4 cellular contexts compared by ENCODE assay signal in the genomic region with DNA sequence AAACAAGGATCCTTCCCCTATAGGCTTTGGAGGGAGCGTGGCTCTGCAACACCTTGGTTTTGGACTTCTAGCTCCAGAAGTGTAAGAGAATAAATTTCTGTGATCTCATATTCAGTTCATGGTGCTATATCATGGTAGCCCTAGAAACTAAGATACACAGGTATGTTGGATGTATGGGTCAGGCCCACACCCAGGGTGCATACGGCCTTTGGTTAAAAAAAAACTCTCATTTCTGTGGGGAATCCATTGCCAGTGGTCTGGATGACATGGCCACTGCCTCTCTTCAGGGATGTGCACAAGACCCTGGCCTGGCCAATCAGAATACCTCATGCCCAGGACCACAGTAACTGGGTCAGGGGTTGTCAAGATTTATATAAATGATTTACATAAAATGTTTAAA. TPM values are rescaled to one million over a fixed set of nuclear protein-coding genes. Genes with fewer than 3 reads are reported as not detected.
"Had no signal": no experiment of that assay in that cellular context is flagged by ENCODE, and none has a peak within 500 bp of the region (broad histone marks: within the 10 kb centered on the region; RNA-seq: fewer than 3 reads in every experiment).

No MANE protein-coding gene starts in this region.

- H3K4me3 ChIP-seq: GM12878 had no signal

- DNase-seq: GDM1, GF-D8 had no signal

- ATAC-seq: GM12878 had no signal

RNA-seq across cellular contexts. Expression of gene CD34, which starts 56.8 kb away (rescaled TPM):
- total RNA-seq: G401 had no signal
